Comparison of ENCODE assay signal across 8 cellular contexts in the genomic region with DNA sequence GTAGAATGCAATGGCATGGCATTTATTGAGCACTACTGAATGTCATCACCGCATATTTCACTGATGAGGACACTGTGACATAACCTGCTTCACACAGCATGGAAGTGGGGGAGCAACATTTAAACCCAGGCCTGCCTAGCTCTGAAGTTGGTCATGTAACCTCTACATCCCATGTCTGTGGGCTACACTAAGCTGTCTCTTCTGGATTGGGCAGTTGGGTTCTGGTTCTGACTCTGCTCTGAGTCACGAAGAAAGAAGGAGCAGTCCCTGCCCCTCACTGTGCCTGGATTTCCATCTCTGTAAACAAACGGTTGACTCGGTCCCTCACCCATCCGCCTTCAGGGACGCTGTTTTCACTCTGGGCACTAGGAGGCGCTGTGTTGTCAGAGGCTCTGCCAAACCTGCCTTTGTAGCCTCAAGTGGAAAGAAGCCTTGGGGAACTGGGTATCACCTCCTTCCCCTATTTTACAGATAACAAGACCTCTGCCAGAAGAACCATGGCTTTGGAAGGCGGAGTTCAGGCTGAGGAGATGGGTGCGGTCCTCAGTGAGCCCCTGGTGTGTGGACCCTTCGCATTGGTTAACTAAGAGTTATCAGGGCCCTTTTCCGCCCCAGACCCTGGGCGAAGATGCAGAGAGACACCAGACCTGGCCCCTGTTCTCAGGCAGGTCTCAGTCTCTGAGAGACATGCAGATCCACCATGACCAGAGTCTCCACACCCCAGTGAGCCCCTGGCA. TPM values are rescaled to one million over a fixed set of nuclear protein-coding genes. Genes with fewer than 3 reads are reported as not detected.
A peak's percentile ranks its signal among the peaks of the same experiment; 100 is the strongest.
DNase-seq lines count a peak whose midpoint lies in the region; ATAC-seq and TF ChIP-seq lines count a peak whose summit lies in the region.

No MANE protein-coding gene starts in this region.

- ATAC-seq in SK-N-SH treated with all-trans-retinoic acid at 6 μM for 48 hours = peak; percentile 87
- peak in 3 of 4 donors; percentile 26 to 54 (median 39) for ATAC-seq in heart left ventricle
- ATAC-seq in gastrocnemius medialis = no peak
- ATAC-seq in HG03280 (IDR thresholded peaks at IDR 0.05; ENCODE audit: unreplicated experiment) = no peak

- no peaks in the 10 kb centered on the region for H4K20me1 ChIP-seq in KMS-11 (ENCODE audit: insufficient read depth)

- H3K36me3 ChIP-seq in KMS-11 (ENCODE audit: insufficient read depth) (no peaks in the 10 kb centered on the region), heart left ventricle (peaks cover 0 to 13% (median 0%) of the 10 kb centered on the region in 9 donors), gastrocnemius medialis (no peaks in the 10 kb centered on the region)

- H3K9ac ChIP-seq in KMS-11 = no peak overlapping the region

- WGBS in heart left ventricle, 4 donors = 45 to 50% (median 48%) methylated on average over 10 to 12 of the region's 12 CpGs

- intact Hi-C loops in heart left ventricle (cut with DNase I) (loop anchor here in 2 of 10 donors (5.0 to 10.0 kb wide), 3 partner anchors 42 to 97 kb away; no protein-coding TSS in a partner anchor), gastrocnemius medialis (cut with DNase I; ENCODE audit: low total_unique reads) (no loop called here)

- no peak overlapping the region for H3K27ac ChIP-seq in KMS-11
- H3K27ac ChIP-seq in heart left ventricle = no peak overlapping the region
- H3K27ac ChIP-seq in gastrocnemius medialis = no peak overlapping the region

- H3K9me3 ChIP-seq in heart left ventricle (no peaks in the 10 kb centered on the region), gastrocnemius medialis (no peaks in the 10 kb centered on the region)

- no peak for TF ChIP-seq POLR2A in heart left ventricle (IDR thresholded peaks at IDR 0.05)
- no peak for TF ChIP-seq POLR2A in gastrocnemius medialis (IDR thresholded peaks at IDR 0.05)

- peak; percentile 76 for DNase-seq in activated naive CD4-positive, alpha-beta T cell treated with Interleukin-2 at 50 U/mL for 16 hours
- DNase-seq in heart left ventricle (peak; percentile 60 to 81 (median 68)), gastrocnemius medialis (no peak), globus pallidus (ENCODE audit: low spot score) (no peak)

- peak overlapping the region; percentile 39; the same call in 1 of the 2 replicates for H2AFZ ChIP-seq in KMS-11 (ENCODE audit: low read depth)

- H3K4me2 ChIP-seq in KMS-11 = no peak overlapping the region

- no peak overlapping the region for H3K4me3 ChIP-seq in KMS-11 (IDR thresholded peaks at IDR 0.05; ENCODE audit: insufficient read depth, low read depth, low read length)
- H3K4me3 ChIP-seq in heart left ventricle = no peak overlapping the region
- H3K4me3 ChIP-seq in gastrocnemius medialis = no peak overlapping the region

- peak; percentile 91 for TF ChIP-seq CTCF in GM12801 (IDR thresholded peaks at IDR 0.05; ENCODE audit: extremely low read depth, insufficient read length)
- TF ChIP-seq CTCF in KMS-11 (conservative IDR thresholded peaks at IDR 0.05; ENCODE audit: low read depth, low read length) = peak; percentile 98
- TF ChIP-seq CTCF in heart left ventricle (IDR thresholded peaks at IDR 0.05) = peak; percentile 72 to 90 (median 86)
- TF ChIP-seq CTCF in gastrocnemius medialis (IDR thresholded peaks at IDR 0.05 in 4 of 5, conservative IDR thresholded peaks at IDR 0.05 in 1 of 5) = peak; percentile 43 to 72 (median 66)

- in situ Hi-C loops in gastrocnemius medialis (cut with MboI; ENCODE audit: low sequenced_read_pairs in 4 of 4) = loop anchor here (10.0 to 25.0 kb wide), 2 partner anchors 111 to 458 kb away; no protein-coding TSS in a partner anchor

- H3K79me2 ChIP-seq in KMS-11 (ENCODE audit: insufficient read depth, low read depth) = no peaks in the 10 kb centered on the region

- no peaks in the 10 kb centered on the region for H3K27me3 ChIP-seq in KMS-11 (ENCODE audit: insufficient read depth, low read depth)
- no peaks in the 10 kb centered on the region for H3K27me3 ChIP-seq in heart left ventricle
- H3K27me3 ChIP-seq in gastrocnemius medialis = no peaks in the 10 kb centered on the region

- H3K4me1 ChIP-seq in KMS-11 (ENCODE audit: low read depth, poor library complexity, severe bottlenecking) (no peaks in the 10 kb centered on the region), heart left ventricle (peaks cover 0 to 23% (median 3%) of the 10 kb centered on the region in 12 donors), gastrocnemius medialis (no peaks in the 10 kb centered on the region)

TF ChIP-seq in SK-N-SH treated with all-trans-retinoic acid at 6 μM for 48 hours, 23 proteins besides CTCF, POLR2A, EP300 and RAD21:
- TF ChIP-seq TOX (CRISPR knock-in tag; IDR thresholded peaks at IDR 0.05; ENCODE audit: borderline replicate concordance) = no peak
- peak; percentile 92 for TF ChIP-seq ZNF70 (CRISPR knock-in tag; IDR thresholded peaks at IDR 0.05)
TF ChIP-seq in SK-N-SH treated with all-trans-retinoic acid at 6 μM for 48 hours: peak in this region for 1.

RNA-seq across cellular contexts. Expression of gene ARHGEF17, which starts 12.6 kb away (rescaled TPM):
- total RNA-seq in heart left ventricle (10 to 100 TPM; 47.0 to 83.9 (median 56.5) TPM), gastrocnemius medialis (10 to 100 TPM in 3 of 4 donors, 1 to 10 TPM in 1; 8.9 to 16.9 (median 13.9) TPM)
- 10 to 100 TPM; 27.5 to 60.0 TPM for polyA plus RNA-seq in heart left ventricle

RNA-seq across cellular contexts. Expression of gene P2RY6, which starts 23.3 kb away (rescaled TPM):
- total RNA-seq in heart left ventricle = 10 to 100 TPM in 1 of 9 donors, 1 to 10 TPM in 7, under 1 TPM in 1; 0.56 to 17.7 (median 2.0) TPM
- polyA plus RNA-seq in heart left ventricle = 1 to 10 TPM; 1.2 to 2.3 TPM
- 1 to 10 TPM in 2 of 4 donors, under 1 TPM in 1, not detected in 1; 0.78 to 2.8 (median 1.1) TPM for total RNA-seq in gastrocnemius medialis

Comparison
In these comparisons a context has a peak if more than half of its experiments do, and no peak if none do; other contexts are left out.
1. ATAC-seq: peak in SK-N-SH treated with all-trans-retinoic acid at 6 μM for 48 hours (single experiment) and heart left ventricle (3 of 4); none in gastrocnemius medialis (0 of 2) and HG03280 (single experiment).
2. DNase-seq: peak in activated naive CD4-positive, alpha-beta T cell treated with Interleukin-2 at 50 U/mL for 16 hours (single experiment) and heart left ventricle (5 of 5); none in gastrocnemius medialis (0 of 2) and globus pallidus (single experiment).
3. Peak in every context shown above with its lines, with median percentiles within 50 percentile points of each other: CTCF ChIP-seq.